In the genomic region with DNA sequence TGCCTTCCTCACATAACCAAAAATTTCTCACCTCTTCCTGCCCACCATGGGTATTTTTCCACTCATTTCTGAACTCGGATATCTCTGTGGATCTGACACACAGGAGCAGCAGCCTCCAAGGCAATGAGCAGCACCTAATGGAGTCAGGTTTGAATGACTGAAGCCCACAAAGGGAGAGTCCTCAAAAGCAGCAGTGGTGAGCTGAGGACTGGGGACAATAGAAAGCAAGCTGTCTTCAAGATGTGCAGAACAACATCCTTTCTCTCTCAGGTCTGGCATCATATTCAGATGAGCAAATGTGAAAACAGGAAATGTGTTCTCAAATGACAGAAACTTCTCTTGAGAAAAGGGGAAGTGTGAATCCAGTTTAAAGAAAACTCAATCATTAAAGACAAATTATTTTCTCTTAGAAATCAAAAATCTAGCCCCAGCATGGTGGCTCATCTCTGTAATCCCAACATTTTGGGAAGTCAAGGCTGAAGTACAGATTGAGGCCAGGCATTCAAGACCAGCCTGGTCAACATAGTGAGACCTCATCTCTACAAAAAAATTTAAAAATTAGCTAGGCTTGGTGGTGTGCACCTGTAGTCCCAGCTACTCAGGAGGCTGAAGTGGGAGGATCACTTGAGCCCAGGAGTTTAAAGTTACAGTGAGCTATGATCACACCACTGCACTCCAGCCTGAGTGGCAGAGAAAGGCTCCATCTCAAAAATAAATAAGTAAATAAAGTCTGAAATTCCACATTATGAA, we compare ENCODE assay signal across 9 cellular contexts. TPM values are rescaled to one million over a fixed set of nuclear protein-coding genes. Genes with fewer than 3 reads are reported as not detected.
DNase-seq lines count a peak whose midpoint lies in the region; ATAC-seq, FAIRE-seq and TF ChIP-seq lines count a peak whose summit lies in the region.
"Had no signal": no experiment of that assay in that cellular context is flagged by ENCODE, and none has a peak within 500 bp of the region (broad histone marks: within the 10 kb centered on the region; RNA-seq: fewer than 3 reads in every experiment).

No MANE protein-coding gene starts in this region.

- TF ChIP-seq CTCF in ovary (IDR thresholded peaks at IDR 0.05): no peak

- FAIRE-seq in GM12891 (lab: Jason Lieb, UNC): peak; percentile 89
- no peak for FAIRE-seq in urothelium cell line (lab: Jason Lieb, UNC)
- FAIRE-seq: pancreas had no signal

- H3K27me3 Mint-ChIP-seq in activated T-cell treated with anti-CD3 and anti-CD28 coated beads, Interleukin-2, amount 50 U/mL, for 72 hours (ENCODE audit: low read depth): no peaks in the 10 kb centered on the region

- H3K4me3 ChIP-seq in ovary: no peak overlapping the region
- H3K4me3 ChIP-seq: pancreas had no signal

- WGBS in ovary, 3 donors: 68 to 81% (median 69%) methylated on average over 1 of the region's 1 CpG

- H3K9me3 ChIP-seq in ovary: no peaks in the 10 kb centered on the region
- H3K9me3 ChIP-seq: pancreas had no signal

- no peak for TF ChIP-seq EP300 in ovary (IDR thresholded peaks at IDR 0.05)

- no peaks in the 10 kb centered on the region for H3K4me1 ChIP-seq in ovary (ENCODE audit: insufficient read depth)
- H3K4me1 ChIP-seq: pancreas had no signal

- H3K27ac ChIP-seq in ovary: no peak overlapping the region
- H3K27ac ChIP-seq: pancreas had no signal

- peaks cover 19% of the 10 kb centered on the region for H3K4me1 Mint-ChIP-seq in activated T-cell treated with anti-CD3 and anti-CD28 coated beads, Interleukin-2, amount 50 U/mL, for 72 hours (ENCODE audit: low read depth)

- no peaks in the 10 kb centered on the region for H3K36me3 Mint-ChIP-seq in activated T-cell treated with anti-CD3 and anti-CD28 coated beads, Interleukin-2, amount 50 U/mL, for 72 hours (ENCODE audit: insufficient read depth in 2 of 2)

- H3K27me3 ChIP-seq in ovary: no peaks in the 10 kb centered on the region

- H3K4me3 Mint-ChIP-seq in activated T-cell treated with anti-CD3 and anti-CD28 coated beads, Interleukin-2, amount 50 U/mL, for 72 hours: peak overlapping the region; percentile 41 to 52

- TF ChIP-seq POLR2A in GM12891 (IDR thresholded peaks at IDR 0.05; ENCODE audit: low read depth, low read length) (peak; percentile 64; the same call in 1 of the 2 replicates), ovary (IDR thresholded peaks at IDR 0.05) (no peak)

- no peaks in the 10 kb centered on the region for H3K9me3 Mint-ChIP-seq in activated T-cell treated with anti-CD3 and anti-CD28 coated beads, Interleukin-2, amount 50 U/mL, for 72 hours

- DNase-seq in GM12891 (ENCODE audit: insufficient read length, low spot score): peak; percentile 49
- DNase-seq in activated T-cell treated with anti-CD3 and anti-CD28 coated beads, Interleukin-2, amount 50 U/mL, for 72 hours: peak; percentile 27 to 54
- DNase-seq in urothelium cell line (ENCODE audit: low spot score): peak; percentile 1
- DNase-seq in NCI-H1694 (lab: John Stamatoyannopoulos, UW): no peak
- no peak for DNase-seq in ovary
- no peak for DNase-seq in NK-92 (lab: John Stamatoyannopoulos, UW; ENCODE audit: unreplicated experiment)
- DNase-seq: pancreas had no signal

- H3K36me3 ChIP-seq in ovary: no peaks in the 10 kb centered on the region
- H3K36me3 ChIP-seq: pancreas had no signal

- ATAC-seq in GM19468 (IDR thresholded peaks at IDR 0.05; ENCODE audit: extremely low read depth, unreplicated experiment): peak; percentile 97
- peak; percentile 99 for ATAC-seq in HG03460 (IDR thresholded peaks at IDR 0.05; ENCODE audit: unreplicated experiment)
- peak; percentile 95 to 100 for ATAC-seq in activated T-cell treated with anti-CD3 and anti-CD28 coated beads, Interleukin-2, amount 50 U/mL, for 72 hours (replicated peaks in 1 of 2)

- H3K27ac Mint-ChIP-seq in activated T-cell treated with anti-CD3 and anti-CD28 coated beads, Interleukin-2, amount 50 U/mL, for 72 hours: peak overlapping the region; percentile 69

- intact Hi-C loops in ovary (cut with DNase I): no loop called here

TF ChIP-seq in GM12891, 5 proteins besides CTCF, POLR2A, EP300 and RAD21:
- TF ChIP-seq SPI1 (IDR thresholded peaks at IDR 0.05; ENCODE audit: low read depth, low read length) (peak; percentile 99), TAF1 (IDR thresholded peaks at IDR 0.05; ENCODE audit: low read depth, low read length) (no peak; the same call in 1 of the 2 replicates), POU2F2 (IDR thresholded peaks at IDR 0.05; ENCODE audit: low read depth, low read length) (peak; percentile 95), POLR2AphosphoS5 (IDR thresholded peaks at IDR 0.05; ENCODE audit: low read depth, low read length) (no peak; the same call in 1 of the 2 replicates)

RNA-seq across cellular contexts. Expression of a gene that starts 54.2 kb away (rescaled TPM):
- 0.51 TPM for polyA plus RNA-seq in GM12891 (2012; ENCODE audit: low read depth, missing spikeins)
- under 1 TPM; 0.31 to 0.35 TPM for total RNA-seq in activated T-cell treated with anti-CD3 and anti-CD28 coated beads, Interleukin-2, amount 50 U/mL, for 72 hours
- total RNA-seq in ovary: not detected
- polyA plus RNA-seq in ovary: not detected
- total RNA-seq: pancreas had no signal
- polyA plus RNA-seq: pancreas had no signal

Comparison
In these comparisons a context has a peak if more than half of its experiments do, and no peak if none do; other contexts are left out.
1. DNase-seq: peak in GM12891 (single experiment), activated T-cell treated with anti-CD3 and anti-CD28 coated beads, Interleukin-2, amount 50 U/mL, for 72 hours (2 of 2) and urothelium cell line (single experiment); none in NCI-H1694 (single experiment), ovary (0 of 5) and NK-92 (single experiment).
2. Peak in every context shown above with its lines, with median percentiles within 50 percentile points of each other: ATAC-seq.